In the genomic region with DNA sequence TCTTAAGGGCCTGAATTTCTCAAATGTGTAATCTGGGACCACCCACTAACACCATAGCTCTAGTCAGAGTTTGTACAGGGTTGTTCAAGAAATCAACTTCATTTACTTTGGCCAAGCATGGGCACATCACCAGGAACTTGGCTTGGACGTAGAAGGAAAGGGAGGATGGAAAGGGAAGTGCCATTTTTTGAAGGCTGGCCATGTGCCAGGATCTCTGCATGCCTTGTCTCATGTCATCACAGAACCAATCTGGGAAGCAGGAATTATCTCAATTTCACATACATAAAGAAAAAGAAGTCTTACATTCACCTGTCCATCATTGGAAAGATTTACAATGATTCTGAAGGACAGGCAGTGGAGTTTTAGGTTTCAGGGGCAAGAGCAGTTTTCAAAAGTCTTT, we compare ENCODE assay signal across 1 cellular context.
TF ChIP-seq lines count a peak whose summit lies in the region.

No MANE protein-coding gene starts in this region.

TF ChIP-seq in IMR-90, 13 proteins besides CTCF, POLR2A, EP300 and RAD21 (continued from another document):
- TF ChIP-seq, protein P1, sequence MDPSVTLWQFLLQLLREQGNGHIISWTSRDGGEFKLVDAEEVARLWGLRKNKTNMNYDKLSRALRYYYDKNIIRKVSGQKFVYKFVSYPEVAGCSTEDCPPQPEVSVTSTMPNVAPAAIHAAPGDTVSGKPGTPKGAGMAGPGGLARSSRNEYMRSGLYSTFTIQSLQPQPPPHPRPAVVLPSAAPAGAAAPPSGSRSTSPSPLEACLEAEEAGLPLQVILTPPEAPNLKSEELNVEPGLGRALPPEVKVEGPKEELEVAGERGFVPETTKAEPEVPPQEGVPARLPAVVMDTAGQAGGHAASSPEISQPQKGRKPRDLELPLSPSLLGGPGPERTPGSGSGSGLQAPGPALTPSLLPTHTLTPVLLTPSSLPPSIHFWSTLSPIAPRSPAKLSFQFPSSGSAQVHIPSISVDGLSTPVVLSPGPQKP (IDR thresholded peaks at IDR 0.05; ENCODE audit: borderline replicate concordance, low read depth, low read length), result no peak
- TF ChIP-seq MAFK (IDR thresholded peaks at IDR 0.05; ENCODE audit: low read depth, low read length), result no peak
- TF ChIP-seq, protein P2, sequence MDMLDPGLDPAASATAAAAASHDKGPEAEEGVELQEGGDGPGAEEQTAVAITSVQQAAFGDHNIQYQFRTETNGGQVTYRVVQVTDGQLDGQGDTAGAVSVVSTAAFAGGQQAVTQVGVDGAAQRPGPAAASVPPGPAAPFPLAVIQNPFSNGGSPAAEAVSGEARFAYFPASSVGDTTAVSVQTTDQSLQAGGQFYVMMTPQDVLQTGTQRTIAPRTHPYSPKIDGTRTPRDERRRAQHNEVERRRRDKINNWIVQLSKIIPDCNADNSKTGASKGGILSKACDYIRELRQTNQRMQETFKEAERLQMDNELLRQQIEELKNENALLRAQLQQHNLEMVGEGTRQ (IDR thresholded peaks at IDR 0.05; ENCODE audit: low read depth, low read length), result no peak
